8 cellular contexts compared by ENCODE assay signal in the genomic region with DNA sequence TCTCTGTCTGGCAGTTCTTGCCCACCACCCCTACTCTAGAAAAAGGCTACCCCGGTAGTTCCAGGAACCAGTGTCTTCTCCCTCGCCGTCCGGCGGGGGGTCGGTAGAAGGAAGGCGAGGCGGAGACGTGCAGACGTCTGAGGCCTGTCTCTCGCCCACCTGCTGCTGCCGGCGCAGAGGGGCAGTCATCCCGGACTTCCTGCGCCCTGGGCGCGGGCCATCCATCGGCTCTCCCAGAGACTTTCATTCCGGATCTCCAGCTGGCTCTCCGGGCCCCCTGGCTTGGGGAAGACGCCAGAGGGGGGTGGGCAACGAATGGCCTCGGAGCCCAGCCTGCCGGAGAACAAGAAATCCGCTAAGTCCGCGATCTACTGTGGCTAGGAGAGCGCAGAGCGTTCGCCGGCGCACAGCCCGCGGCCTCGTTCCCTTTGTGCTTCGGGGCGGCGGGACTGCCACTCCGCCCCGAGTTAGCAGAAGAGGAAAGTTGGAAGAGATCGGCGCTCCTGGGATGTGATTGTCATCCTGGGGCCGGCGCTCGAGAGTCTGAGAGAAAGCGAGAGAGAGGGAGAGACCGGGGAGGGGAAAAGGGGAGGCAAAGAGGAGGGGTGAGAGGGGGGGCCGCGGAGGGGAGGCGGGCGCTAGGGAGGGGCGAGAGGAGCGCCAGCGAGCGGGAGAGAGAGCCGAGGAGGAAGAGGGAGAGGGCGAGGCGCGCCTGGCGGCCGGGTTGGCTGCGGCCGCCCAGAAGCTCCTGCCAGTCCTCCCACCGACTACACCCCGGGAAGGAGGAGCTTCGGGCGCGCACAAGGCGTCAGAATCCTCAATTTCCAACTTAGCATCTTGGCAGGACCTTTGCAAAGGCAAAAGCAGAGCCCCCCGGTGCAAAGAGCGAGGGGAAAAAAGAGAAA. TPM values are rescaled to one million over a fixed set of nuclear protein-coding genes. Genes with fewer than 3 reads are reported as not detected.
A peak's percentile ranks its signal among the peaks of the same experiment; 100 is the strongest.
DNase-seq lines count a peak whose midpoint lies in the region; ATAC-seq, FAIRE-seq and TF ChIP-seq lines count a peak whose summit lies in the region.

Gene IRX5, plus strand, starts transcription at position 832 of the 905 bp plus-strand sequence. CDS start 334 bp downstream, outside the sequence.

- CTCF ChIA-PET in GM10248 (lab: Yijun Ruan, JAX) = interaction anchor here (1.5 kb wide), 1 partner anchor 85 kb away, joined by 3 read pairs; no protein-coding TSS in a partner anchor

- in situ Hi-C loops in gastrocnemius medialis (cut with MboI; ENCODE audit: low sequenced_read_pairs in 4 of 4) = loop anchor here in 1 of 4 donors (25.0 kb wide), 2 partner anchors 643 to 743 kb away; partner anchors contain the start of gene IRX3

- H3K9me3 ChIP-seq in SJCRH30 (replicated peaks) = no peaks in the 10 kb centered on the region
- no peaks in the 10 kb centered on the region for H3K9me3 ChIP-seq in gastrocnemius medialis

- TF ChIP-seq CTCF in 22Rv1 (IDR thresholded peaks at IDR 0.05) (0 out of 2 replicates have a peak, but pooled peaks have one; percentile 14), GM10248 (IDR thresholded peaks at IDR 0.05; ENCODE audit: control extremely low read depth, extremely low read depth, low read depth, missing control alignments) (no peak), bronchial epithelial cell (IDR thresholded peaks at IDR 0.05; ENCODE audit: insufficient read depth, low read length, severe bottlenecking) (no peak), gastrocnemius medialis (IDR thresholded peaks at IDR 0.05 in 4 of 5, conservative IDR thresholded peaks at IDR 0.05 in 1 of 5) (peak in 1 of 5 experiments; percentile 38)

- H3K4me1 ChIP-seq in SJCRH30 = peaks cover 9% of the 10 kb centered on the region
- H3K4me1 ChIP-seq in gastrocnemius medialis = peaks cover 6 to 20% of the 10 kb centered on the region in 2 donors

- peak; percentile 51 to 74 for TF ChIP-seq POLR2A in gastrocnemius medialis (IDR thresholded peaks at IDR 0.05)

- POLR2A ChIA-PET in GM10248 (lab: Yijun Ruan, JAX) = interaction anchor here (0.7 kb wide), 1 partner anchor 19 kb away, joined by 3 read pairs; no protein-coding TSS in a partner anchor

- peak; percentile 13 to 30 for ATAC-seq in gastrocnemius medialis

- FAIRE-seq in bronchial epithelial cell (lab: Jason Lieb, UNC) = no peak

- peak within 1 kb of the TSS; percentile 100 for H3K27ac ChIP-seq in 22Rv1
- peak within 1 kb of the TSS; percentile 67 for H3K27ac ChIP-seq in SJCRH30
- peak within 1 kb of the TSS; percentile 74 to 90 (median 78) for H3K27ac ChIP-seq in gastrocnemius medialis

- intact Hi-C loops in gastrocnemius medialis (cut with DNase I; ENCODE audit: low total_unique reads) = loop anchor here (2.0 to 10.0 kb wide), 3 partner anchors 325 to 643 kb away; partner anchors contain the start of gene IRX3

- H3K4me3 ChIP-seq in SJCRH30 (peak within 1 kb of the TSS; percentile 99), bronchial epithelial cell (ENCODE audit: low read depth, low read length) (peak within 1 kb of the TSS; percentile 77), gastrocnemius medialis (peak within 1 kb of the TSS; percentile 62 to 68 (median 66))

- H3K36me3 ChIP-seq in SJCRH30 (peaks cover 23% of the 10 kb centered on the region), bronchial epithelial cell (ENCODE audit: control insufficient read depth, insufficient read depth, low read length) (peaks cover 2% of the 10 kb centered on the region), gastrocnemius medialis (no peaks in the 10 kb centered on the region)

- H3K27me3 ChIP-seq in SJCRH30 (no peaks in the 10 kb centered on the region), bronchial epithelial cell (ENCODE audit: control insufficient read depth, insufficient read depth, low read length) (no peaks in the 10 kb centered on the region), gastrocnemius medialis (peaks cover 54 to 84% (median 82%) of the 10 kb centered on the region in 3 donors)

- DNase-seq in GM10248 (ENCODE audit: extremely low spot score) (peak; percentile 43), NCI-H1092 treated with DMSO at 0.1 percent for 48 hours (lab: John Stamatoyannopoulos, UW) (peak; percentile 97), SJCRH30 (peak; percentile 95 to 97), bronchial epithelial cell (ENCODE audit: low read depth) (peak; percentile 86), iPS-NIHi7 (ENCODE audit: extremely low spot score) (peak; percentile 73), gastrocnemius medialis (peak; percentile 57 to 62), germinal center (ENCODE audit: low spot score) (no peak)

RNA-seq across cellular contexts. Expression of gene IRX5, which starts in this region (rescaled TPM):
- total RNA-seq in SJCRH30 (2014; rRNA removed; shearing (Covaris generic)) = 8.3 and 11.4 TPM in 2 replicates
- total RNA-seq in bronchial epithelial cell = 6.1 and 6.3 TPM in 2 replicates
- total RNA-seq in gastrocnemius medialis = 1 to 10 TPM in 3 of 4 donors, under 1 TPM in 1; 0.20 to 4.1 (median 2.6) TPM
